Comparison of ENCODE assay signal across 8 cellular contexts in genomic region chr17:79836952-79837887, GRCh38. TPM values are rescaled to one million over a fixed set of nuclear protein-coding genes. Genes with fewer than 3 reads are reported as not detected.
A peak's percentile ranks its signal among the peaks of the same experiment; 100 is the strongest.
DNase-seq lines count a peak whose midpoint lies in the region; ATAC-seq, FAIRE-seq and TF ChIP-seq lines count a peak whose summit lies in the region.

No MANE protein-coding gene starts in this region.

- dilution Hi-C loops in keratinocyte (cut with MboI; ENCODE audit: extremely low pct_ligation_motif_present, low sequenced_read_pairs) = no loop called here

- peak overlapping the region; percentile 95 to 99 (median 97) for H3K27ac Mint-ChIP-seq in brain

- H3K9me1 ChIP-seq in keratinocyte (ENCODE audit: control insufficient read depth, extremely low read depth, insufficient read depth, low read length) = no peaks in the 10 kb centered on the region

- H3K36me3 ChIP-seq in OCI-LY3 (replicated peaks; ENCODE audit: low read depth, low read length) (peaks cover 58% of the 10 kb centered on the region), keratinocyte (ENCODE audit: control insufficient read depth in 2 of 2, extremely low read depth in 1 of 2, insufficient read depth in 2 of 2, low read length in 2 of 2) (peaks cover 0 to 6% of the 10 kb centered on the region in 2 experiments)

- peak; percentile 29 for ATAC-seq in GM21717 (IDR thresholded peaks at IDR 0.05; ENCODE audit: unreplicated experiment)
- no peak for ATAC-seq in HG02759 (IDR thresholded peaks at IDR 0.05; ENCODE audit: unreplicated experiment)

- H3K4me1 ChIP-seq in OCI-LY3 (ENCODE audit: low read length) (peaks cover 18% of the 10 kb centered on the region), keratinocyte (ENCODE audit: control insufficient read depth, extremely low read depth, insufficient read depth, low read length) (peaks cover 30% of the 10 kb centered on the region)

- no peaks in the 10 kb centered on the region for H3K9me3 ChIP-seq in OCI-LY3 (ENCODE audit: insufficient read depth, low read length)
- no peaks in the 10 kb centered on the region for H3K9me3 ChIP-seq in keratinocyte (ENCODE audit: control insufficient read depth, low read depth, low read length)

- H4K20me1 ChIP-seq in OCI-LY3 (ENCODE audit: insufficient read depth, low read length) (peaks cover 64% of the 10 kb centered on the region), keratinocyte (ENCODE audit: control insufficient read depth, extremely low read depth, insufficient read depth, low read length) (peaks cover 5% of the 10 kb centered on the region)

- H2AFZ ChIP-seq in OCI-LY3 (ENCODE audit: low read depth, low read length) = no peak overlapping the region
- no peak overlapping the region for H2AFZ ChIP-seq in keratinocyte (ENCODE audit: control insufficient read depth, low read length)

- H3K4me2 ChIP-seq in OCI-LY3 (ENCODE audit: low read length) = peak overlapping the region; percentile 93
- H3K4me2 ChIP-seq in keratinocyte (ENCODE audit: control insufficient read depth, extremely low read depth, insufficient read depth, low read depth, low read length) = peak overlapping the region; percentile 98

- peaks cover 24% of the 10 kb centered on the region for H3K36me3 Mint-ChIP-seq in brain

- H3K27ac ChIP-seq in OCI-LY3 (ENCODE audit: low read length) = peak overlapping the region; percentile 69
- peak overlapping the region; percentile 66 for H3K27ac ChIP-seq in keratinocyte (ENCODE audit: control insufficient read depth, insufficient read depth, low read length)

- H3K9ac ChIP-seq in OCI-LY3 (ENCODE audit: low read length) (peak overlapping the region; percentile 78), keratinocyte (ENCODE audit: control insufficient read depth, extremely low read depth, insufficient read depth, low read length) (peak overlapping the region; percentile 67)

- H3K4me3 Mint-ChIP-seq in brain = peak overlapping the region; percentile 94 to 98 (median 96)

- no peaks in the 10 kb centered on the region for H3K27me3 ChIP-seq in OCI-LY3 (ENCODE audit: low read depth, low read length)
- H3K27me3 ChIP-seq in keratinocyte (ENCODE audit: control insufficient read depth, extremely low read depth, insufficient read depth, low read length) = peaks cover 26% of the 10 kb centered on the region

- peaks cover 63% of the 10 kb centered on the region for H3K79me2 ChIP-seq in OCI-LY3 (ENCODE audit: low read length)
- peaks cover 7% of the 10 kb centered on the region for H3K79me2 ChIP-seq in keratinocyte (ENCODE audit: control insufficient read depth, insufficient read depth, low read length)

- peak; percentile 64 for DNase-seq in COR-L47 (lab: John Stamatoyannopoulos, UW)
- DNase-seq in keratinocyte (ENCODE audit: low read depth, low spot score) = no peak
- DNase-seq in stimulated activated CD8-positive, alpha-beta memory T cell treated with anti-CD3 and anti-CD28 coated beads, Interleukin-4, amount 100 ng/mL, for 24 hours (ENCODE audit: low read depth) = peak; percentile 33
- no peak for DNase-seq in OCI-M2 (lab: John Stamatoyannopoulos, UW; ENCODE audit: unreplicated experiment)

- H3K9me3 Mint-ChIP-seq in brain = peaks cover 0 to 3% (median 3%) of the 10 kb centered on the region in 5 experiments

- H3K4me3 ChIP-seq in OCI-LY3 (ENCODE audit: low read length) (peak overlapping the region; percentile 99), keratinocyte (ENCODE audit: control insufficient read depth in 2 of 3, extremely low read depth in 1 of 3, insufficient read depth in 2 of 3, low read depth in 1 of 3, low read length in 3 of 3) (peak overlapping the region; percentile 69 to 84 (median 77))

- no peak for FAIRE-seq in keratinocyte (lab: Jason Lieb, UNC)

- H3K27me3 Mint-ChIP-seq in brain = peaks cover 41% of the 10 kb centered on the region

- peaks cover 56% of the 10 kb centered on the region for H3K4me1 Mint-ChIP-seq in brain

- no peak; the same call in 1 of the 2 replicates for TF ChIP-seq CTCF in OCI-LY3 (IDR thresholded peaks at IDR 0.05; ENCODE audit: low read depth, low read length)
- TF ChIP-seq CTCF in brain (conservative IDR thresholded peaks at IDR 0.05) = no peak
- peak in 1 of 3 experiments; percentile 49 for TF ChIP-seq CTCF in keratinocyte (optimal IDR thresholded peaks at IDR 0.05 in 1 of 3, IDR thresholded peaks at IDR 0.05 in 1 of 3, conservative IDR thresholded peaks at IDR 0.05 in 1 of 3; ENCODE audit: extremely low read depth in 1 of 3, insufficient read depth in 2 of 3, low read length in 3 of 3)

RNA-seq across cellular contexts. Expression of gene CBX4, which starts 2.0 kb away (rescaled TPM):
- polyA plus RNA-seq in brain (ENCODE audit: insufficient read depth, low read depth, low replicate concordance) = 30.6 TPM
- polyA plus RNA-seq in keratinocyte = 5.4 to 11.0 TPM (median 7.0 TPM) in 3 replicates
- polyA plus RNA-seq in keratinocyte (2011; ENCODE audit: low read depth) = 26.5 TPM
- polyA plus RNA-seq in keratinocyte (2011; cell fraction: cytosol; rRNA removed) = 3.5 and 6.7 TPM in 2 replicates
- 9.5 and 9.7 TPM in 2 replicates for polyA plus RNA-seq in keratinocyte (2011; cell fraction: nucleus; rRNA removed)
- polyA plus RNA-seq in keratinocyte (2012; ENCODE audit: low replicate concordance) = 8.2 and 21.9 TPM in 2 replicates
- 1.8 to 6.5 TPM (median 2.7 TPM) in 3 replicates for polyA minus RNA-seq in keratinocyte
- 17.5 TPM for polyA minus RNA-seq in keratinocyte (2011; cell fraction: cytosol; rRNA and poly(A)+ RNA removed)
- 12.8 and 12.9 TPM in 2 replicates for polyA minus RNA-seq in keratinocyte (2011; cell fraction: nucleus; rRNA and poly(A)+ RNA removed)

RNA-seq across cellular contexts. Expression of gene CBX8, which starts 40.3 kb away (rescaled TPM):
- polyA plus RNA-seq in brain (ENCODE audit: insufficient read depth, low read depth, low replicate concordance) = 9.4 TPM
- 0.22 to 0.49 TPM (median 0.24 TPM) in 3 replicates for polyA plus RNA-seq in keratinocyte
- 0.31 TPM for polyA plus RNA-seq in keratinocyte (2011; ENCODE audit: low read depth)
- polyA plus RNA-seq in keratinocyte (2011; cell fraction: cytosol; rRNA removed) = 0.29 and 0.86 TPM in 2 replicates
- polyA plus RNA-seq in keratinocyte (2011; cell fraction: nucleus; rRNA removed) = 0.67 and 1.5 TPM in 2 replicates
- 2.2 and 2.8 TPM in 2 replicates for polyA plus RNA-seq in keratinocyte (2012; ENCODE audit: low replicate concordance)
- polyA minus RNA-seq in keratinocyte = 0.13 to 0.38 TPM (median 0.36 TPM) in 3 replicates
- not detected for polyA minus RNA-seq in keratinocyte (2011; cell fraction: cytosol; rRNA and poly(A)+ RNA removed)
- polyA minus RNA-seq in keratinocyte (2011; cell fraction: nucleus; rRNA and poly(A)+ RNA removed) = 0.53 and 1.9 TPM in 2 replicates

RNA-seq across cellular contexts. Expression of gene CBX2, which starts 59.3 kb away (rescaled TPM):
- 36.4 TPM for polyA plus RNA-seq in brain (ENCODE audit: insufficient read depth, low read depth, low replicate concordance)
- 1.7 to 2.3 TPM (median 1.8 TPM) in 3 replicates for polyA plus RNA-seq in keratinocyte
- 0.32 TPM for polyA plus RNA-seq in keratinocyte (2011; ENCODE audit: low read depth)
- polyA plus RNA-seq in keratinocyte (2011; cell fraction: cytosol; rRNA removed) = 1.1 and 1.8 TPM in 2 replicates
- polyA plus RNA-seq in keratinocyte (2011; cell fraction: nucleus; rRNA removed) = 3.6 and 4.7 TPM in 2 replicates
- polyA plus RNA-seq in keratinocyte (2012; ENCODE audit: low replicate concordance) = 0.93 and 2.2 TPM in 2 replicates
- 2.2 to 3.3 TPM (median 2.4 TPM) in 3 replicates for polyA minus RNA-seq in keratinocyte
- 2.3 TPM for polyA minus RNA-seq in keratinocyte (2011; cell fraction: cytosol; rRNA and poly(A)+ RNA removed)
- polyA minus RNA-seq in keratinocyte (2011; cell fraction: nucleus; rRNA and poly(A)+ RNA removed) = 2.2 and 3.3 TPM in 2 replicates

Comparison
In these comparisons a context has a peak if more than half of its experiments do, and no peak if none do; other contexts are left out.
1. DNase-seq: peak in COR-L47 (single experiment) and stimulated activated CD8-positive, alpha-beta memory T cell treated with anti-CD3 and anti-CD28 coated beads, Interleukin-4, amount 100 ng/mL, for 24 hours (single experiment); none in keratinocyte (single experiment) and OCI-M2 (single experiment).